1 cellular context compared by ENCODE assay signal in the genomic region with DNA sequence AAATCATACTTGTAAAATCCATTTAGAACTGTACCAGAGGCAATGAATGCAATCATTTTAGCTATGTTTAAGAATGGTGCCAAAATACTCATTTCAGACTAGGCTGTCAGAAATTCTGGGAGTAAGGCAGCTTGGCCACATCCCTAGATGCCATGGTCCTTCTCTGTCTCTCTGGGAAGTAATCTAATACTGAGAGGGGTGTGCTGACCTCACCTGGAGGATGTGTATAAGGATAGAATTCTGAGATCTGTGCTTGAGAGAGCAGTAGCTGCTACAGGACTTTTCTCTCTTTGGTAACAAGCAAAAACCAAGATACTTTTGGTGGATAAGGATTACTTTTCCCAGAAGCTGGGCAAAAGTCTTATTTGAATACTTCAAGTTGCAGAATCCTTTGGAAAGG.
TF ChIP-seq lines count a peak whose summit lies in the region.

No MANE protein-coding gene starts in this region.

TF ChIP-seq in HCT116, 20 proteins besides CTCF, POLR2A, EP300 and RAD21 (continued from another document):
- TF ChIP-seq CBX3 (IDR thresholded peaks at IDR 0.05; ENCODE audit: low read depth) (no peak), SIN3A (IDR thresholded peaks at IDR 0.05; ENCODE audit: low read depth) (no peak), SRF (IDR thresholded peaks at IDR 0.05; ENCODE audit: low read depth) (no peak), JUND (IDR thresholded peaks at IDR 0.05) (no peak)
